ENCODE assay signal across 24 cellular contexts in the genomic region with DNA sequence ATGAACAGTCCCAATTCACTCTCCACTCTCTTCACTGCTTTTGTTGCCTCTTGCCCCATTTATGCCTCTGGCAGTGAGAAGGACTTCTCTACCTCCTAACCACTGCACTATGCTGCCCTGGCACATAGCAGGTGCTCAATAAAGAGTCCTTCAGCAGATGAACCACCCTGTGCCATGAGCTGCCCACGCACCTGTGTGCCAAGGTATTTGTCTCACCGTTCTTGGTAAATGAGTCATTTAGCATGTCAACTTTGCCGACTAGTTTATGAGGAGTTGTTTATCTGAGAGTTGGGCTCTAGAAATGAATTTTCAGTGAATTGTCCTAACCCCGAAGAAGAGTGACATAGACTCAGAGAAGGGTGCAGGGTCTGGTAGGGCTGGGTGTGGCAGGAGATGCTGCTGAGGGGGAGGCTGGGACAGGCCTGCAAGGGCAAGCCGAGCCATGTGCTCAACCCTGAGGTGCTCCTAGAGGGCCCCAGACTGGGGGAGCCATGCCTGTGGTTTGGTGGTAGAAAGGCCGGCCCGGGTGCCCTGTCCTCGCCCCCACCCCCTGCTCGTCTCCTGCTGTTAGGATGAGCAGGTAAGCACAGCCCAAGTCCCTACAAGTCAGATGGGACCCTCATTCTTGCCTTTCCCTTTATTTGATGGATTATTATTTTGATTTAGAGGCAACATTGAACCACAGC.
"Had no signal": no experiment of that assay in that cellular context is flagged by ENCODE, and none has a peak within 500 bp of the region (broad histone marks: within the 10 kb centered on the region; RNA-seq: fewer than 3 reads in every experiment).

No MANE protein-coding gene starts in this region.

- H3K36me3 ChIP-seq: adrenal gland, heart left ventricle, suprapubic skin, tibial artery had no signal

- ATAC-seq: activated CD8-positive, alpha-beta T cell treated with anti-CD3 and anti-CD28 coated beads for 36 hours; body of pancreas; effector memory CD8-positive, alpha-beta T cell; heart left ventricle; naive thymus-derived CD8-positive, alpha-beta T cell; right cardiac atrium had no signal

- H3K4me1 ChIP-seq: adrenal gland, body of pancreas, heart left ventricle, suprapubic skin, tibial artery had no signal

- H3K27ac Mint-ChIP-seq: activated CD8-positive, alpha-beta T cell treated with anti-CD3 and anti-CD28 coated beads for 36 hours; activated naive CD8-positive, alpha-beta T cell treated with anti-CD3 and anti-CD28 coated beads for 36 hours; effector memory CD8-positive, alpha-beta T cell; immature natural killer cell; naive thymus-derived CD8-positive, alpha-beta T cell had no signal

- H3K36me3 Mint-ChIP-seq: activated naive CD8-positive, alpha-beta T cell treated with anti-CD3 and anti-CD28 coated beads for 36 hours; immature natural killer cell; naive thymus-derived CD8-positive, alpha-beta T cell had no signal

- DNase-seq: activated CD4-positive, alpha-beta T cell treated with anti-CD3 and anti-CD28 coated beads for 1 hour; activated CD4-positive, alpha-beta T cell treated with anti-CD3 and anti-CD28 coated beads, Interleukin-2, amount 50 U/mL, for 1 hour; activated CD8-positive, alpha-beta T cell treated with anti-CD3 and anti-CD28 coated beads for 36 hours; activated naive CD4-positive, alpha-beta T cell treated with Interleukin-2 at 50 U/mL for 16 hours; activated naive CD8-positive, alpha-beta T cell treated with anti-CD3 and anti-CD28 coated beads for 36 hours; activated T-cell treated with anti-CD3 and anti-CD28 coated beads, Interleukin-2, amount 50 U/mL, for 48 hours; adrenal gland; aorta; body of pancreas; dorsolateral prefrontal cortex; effector memory CD8-positive, alpha-beta T cell; heart left ventricle; hypothalamus; immature natural killer cell; mesenchymal stem cell; naive thymus-derived CD8-positive, alpha-beta T cell; right cardiac atrium; stimulated activated CD4-positive, alpha-beta T cell treated with anti-CD3 and anti-CD28 coated beads, Interleukin-15, amount 100 ng/mL, for 24 hours; stimulated activated CD4-positive, alpha-beta T cell treated with anti-CD3 and anti-CD28 coated beads, Interleukin-2, amount 100 ng/mL, for 24 hours; stimulated activated naive CD4-positive, alpha-beta T cell; T-helper 2 cell had no signal

- H3K4me3 Mint-ChIP-seq: activated CD8-positive, alpha-beta T cell treated with anti-CD3 and anti-CD28 coated beads for 36 hours; activated naive CD8-positive, alpha-beta T cell treated with anti-CD3 and anti-CD28 coated beads for 36 hours; effector memory CD8-positive, alpha-beta T cell; immature natural killer cell; naive thymus-derived CD8-positive, alpha-beta T cell had no signal

- H3K9me3 ChIP-seq: adrenal gland, body of pancreas, heart left ventricle, suprapubic skin, tibial artery had no signal

- H3K27ac ChIP-seq: adrenal gland, body of pancreas, coronary artery, dorsolateral prefrontal cortex, heart left ventricle, suprapubic skin, tibial artery had no signal

- H3K27me3 ChIP-seq: adrenal gland, body of pancreas, suprapubic skin, tibial artery had no signal

- H3K9me3 Mint-ChIP-seq: activated CD8-positive, alpha-beta T cell treated with anti-CD3 and anti-CD28 coated beads for 36 hours; activated naive CD8-positive, alpha-beta T cell treated with anti-CD3 and anti-CD28 coated beads for 36 hours; effector memory CD8-positive, alpha-beta T cell; immature natural killer cell; naive thymus-derived CD8-positive, alpha-beta T cell had no signal

- H3K4me1 Mint-ChIP-seq: activated naive CD8-positive, alpha-beta T cell treated with anti-CD3 and anti-CD28 coated beads for 36 hours; immature natural killer cell; naive thymus-derived CD8-positive, alpha-beta T cell had no signal

- H3K4me3 ChIP-seq: adrenal gland, body of pancreas, coronary artery, dorsolateral prefrontal cortex, heart left ventricle, suprapubic skin, tibial artery had no signal
